In genomic region chr6:13487122-13488014, GRCh38 we compare ENCODE assay signal across 8 cellular contexts. TPM values are rescaled to one million over a fixed set of nuclear protein-coding genes. Genes with fewer than 3 reads are reported as not detected.
DNase-seq lines count a peak whose midpoint lies in the region; ATAC-seq, FAIRE-seq and TF ChIP-seq lines count a peak whose summit lies in the region.

Gene GFOD1 (minus strand): TSS chr6:13487600. CDS start chr6:13486890, 710 bp downstream.

- H3K27me3 ChIP-seq in AG04450 (ENCODE audit: control insufficient read depth, insufficient read depth, low read length) (no peaks in the 10 kb centered on the region), keratinocyte (ENCODE audit: control insufficient read depth, extremely low read depth, insufficient read depth, low read length) (no peaks in the 10 kb centered on the region)

- H2AFZ ChIP-seq in keratinocyte (ENCODE audit: control insufficient read depth, low read length), result peak within 1 kb of the TSS; percentile 92

- no peaks in the 10 kb centered on the region for H3K9me3 ChIP-seq in AG04450 (ENCODE audit: control insufficient read depth, insufficient read depth, low read length)
- H3K9me3 ChIP-seq in keratinocyte (ENCODE audit: control insufficient read depth, low read depth, low read length), result no peaks in the 10 kb centered on the region

- FAIRE-seq in keratinocyte (lab: Jason Lieb, UNC), result no peak

- peaks cover 21% of the 10 kb centered on the region for H3K4me1 ChIP-seq in keratinocyte (ENCODE audit: control insufficient read depth, extremely low read depth, insufficient read depth, low read length)

- peak within 1 kb of the TSS; percentile 90 for H3K9ac ChIP-seq in keratinocyte (ENCODE audit: control insufficient read depth, extremely low read depth, insufficient read depth, low read length)

- POLR2A ChIA-PET in AG04450 (lab: Yijun Ruan, JAX), result interaction anchor here (0.6 to 2.0 kb wide), 7 partner anchors 10 to 159 kb away, joined by 3 to 11 read pairs (median 4); partner anchors contain the start of genes NOL7, SIRT5 and TBC1D7

- H3K27ac ChIP-seq in AG04450 (ENCODE audit: low read depth, low read length) (peak within 1 kb of the TSS; percentile 31), keratinocyte (ENCODE audit: control insufficient read depth, insufficient read depth, low read length) (peak within 1 kb of the TSS; percentile 73)

- H3K4me2 ChIP-seq in keratinocyte (ENCODE audit: control insufficient read depth, extremely low read depth, insufficient read depth, low read depth, low read length), result peak within 1 kb of the TSS; percentile 98

- peaks cover 38% of the 10 kb centered on the region for H3K79me2 ChIP-seq in keratinocyte (ENCODE audit: control insufficient read depth, insufficient read depth, low read length)

- no peaks in the 10 kb centered on the region for H4K20me1 ChIP-seq in keratinocyte (ENCODE audit: control insufficient read depth, extremely low read depth, insufficient read depth, low read length)

- peak within 1 kb of the TSS; percentile 74 for H3K4me3 ChIP-seq in AG04450 (ENCODE audit: low read depth, low read length)
- peak within 1 kb of the TSS; percentile 84 to 86 (median 86) for H3K4me3 ChIP-seq in keratinocyte (ENCODE audit: control insufficient read depth in 2 of 3, extremely low read depth in 1 of 3, insufficient read depth in 2 of 3, low read depth in 1 of 3, low read length in 3 of 3)

- CTCF ChIA-PET in AG04450 (lab: Charles Lee), result interaction anchor here (1.1 to 1.5 kb wide), 2 partner anchors 89 to 92 kb away, joined by 3 to 4 read pairs; no protein-coding TSS in a partner anchor

- ATAC-seq in GM18870 (IDR thresholded peaks at IDR 0.05; ENCODE audit: unreplicated experiment) (peak; percentile 67), HG03103 (IDR thresholded peaks at IDR 0.05; ENCODE audit: low read depth, unreplicated experiment) (peak; percentile 53)

- peaks cover 2 to 7% of the 10 kb centered on the region in 2 experiments for H3K36me3 ChIP-seq in keratinocyte (ENCODE audit: control insufficient read depth in 2 of 2, extremely low read depth in 1 of 2, insufficient read depth in 2 of 2, low read length in 2 of 2)

- peak; percentile 37 for DNase-seq in AG04450 (ENCODE audit: low read depth, low spot score)
- DNase-seq in NCI-H2196 treated with DMSO at 0.1 percent for 48 hours (lab: John Stamatoyannopoulos, UW; ENCODE audit: unreplicated experiment), result peak; percentile 65
- peak; percentile 7 to 46 (median 28) for DNase-seq in activated CD4-positive, CD25-positive, alpha-beta regulatory T cell (lab: John Stamatoyannopoulos, UW)
- DNase-seq in cerebellar cortex (ENCODE audit: low spot score), result peak; percentile 91
- no peak for DNase-seq in keratinocyte (ENCODE audit: low read depth, low spot score)
- DNase-seq in stimulated activated CD4-positive, alpha-beta T cell treated with anti-CD3 and anti-CD28 coated beads, Interleukin-15, amount 100 ng/mL, for 1 hour (ENCODE audit: low read depth in 1 of 2, low spot score in 1 of 2), result peak; percentile 40 to 70

- dilution Hi-C loops in keratinocyte (cut with MboI; ENCODE audit: extremely low pct_ligation_motif_present, low sequenced_read_pairs), result no loop called here

- TF ChIP-seq CTCF in AG04450 (IDR thresholded peaks at IDR 0.05; ENCODE audit: low read depth, low read length) (peak; percentile 30; the same call in 1 of the 2 replicates), keratinocyte (optimal IDR thresholded peaks at IDR 0.05 in 1 of 3, IDR thresholded peaks at IDR 0.05 in 1 of 3, conservative IDR thresholded peaks at IDR 0.05 in 1 of 3; ENCODE audit: extremely low read depth in 1 of 3, insufficient read depth in 2 of 3, low read length in 3 of 3) (peak in 1 of 3 experiments; percentile 26)

- H3K9me1 ChIP-seq in keratinocyte (ENCODE audit: control insufficient read depth, extremely low read depth, insufficient read depth, low read length), result no peaks in the 10 kb centered on the region

RNA-seq across cellular contexts. Expression of gene GFOD1, which starts in this region (rescaled TPM):
- polyA plus RNA-seq in AG04450 (2011; rRNA removed), result 2.7 and 3.0 TPM in 2 replicates
- 5.3 and 6.4 TPM in 2 replicates for polyA minus RNA-seq in AG04450 (2011; rRNA and poly(A)+ RNA removed)
- polyA plus RNA-seq in keratinocyte, result 7.2 to 8.9 TPM (median 7.4 TPM) in 3 replicates
- polyA plus RNA-seq in keratinocyte (2011; ENCODE audit: low read depth), result 3.1 TPM
- polyA plus RNA-seq in keratinocyte (2011; cell fraction: cytosol; rRNA removed), result 5.1 and 6.3 TPM in 2 replicates
- 16.2 and 16.8 TPM in 2 replicates for polyA plus RNA-seq in keratinocyte (2011; cell fraction: nucleus; rRNA removed)
- polyA plus RNA-seq in keratinocyte (2012; ENCODE audit: low replicate concordance), result 5.5 and 7.4 TPM in 2 replicates
- 13.6 to 16.3 TPM (median 15.7 TPM) in 3 replicates for polyA minus RNA-seq in keratinocyte
- 11.1 TPM for polyA minus RNA-seq in keratinocyte (2011; cell fraction: cytosol; rRNA and poly(A)+ RNA removed)
- polyA minus RNA-seq in keratinocyte (2011; cell fraction: nucleus; rRNA and poly(A)+ RNA removed), result 18.8 and 27.3 TPM in 2 replicates
